In the genomic region with DNA sequence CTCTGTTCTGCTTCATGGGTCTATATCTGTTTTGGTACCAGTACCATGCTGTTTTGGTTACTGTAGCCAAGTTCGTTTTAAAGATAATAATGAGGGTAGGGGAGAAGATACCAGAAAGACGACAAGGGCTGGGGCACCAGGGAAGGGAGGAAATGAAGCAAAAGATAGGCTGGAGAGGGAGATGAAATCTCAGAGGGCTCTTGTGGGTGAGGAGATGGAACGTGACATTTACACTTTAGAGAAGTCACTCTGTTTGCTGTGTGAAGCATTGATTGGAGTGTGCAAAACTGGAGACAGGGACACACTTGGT, we compare ENCODE assay signal across 13 cellular contexts. TPM values are rescaled to one million over a fixed set of nuclear protein-coding genes. Genes with fewer than 3 reads are reported as not detected.
"Had no signal": no experiment of that assay in that cellular context is flagged by ENCODE, and none has a peak within 500 bp of the region (broad histone marks: within the 10 kb centered on the region; RNA-seq: fewer than 3 reads in every experiment).

No MANE protein-coding gene starts in this region.

- H3K4me1 ChIP-seq: breast epithelium had no signal

- H3K36me3 ChIP-seq: breast epithelium, esophagus muscularis mucosa had no signal

- H3K9me3 ChIP-seq: breast epithelium, esophagus muscularis mucosa had no signal

- DNase-seq: activated CD4-positive, CD25-positive, alpha-beta regulatory T cell; stimulated activated CD4-positive, alpha-beta T cell treated with anti-CD3 and anti-CD28 coated beads, Interleukin-2, amount 100 ng/mL, for 24 hours; stimulated activated naive CD4-positive, alpha-beta T cell treated with Interleukin-2 at 50 U/mL for 16 hours; T-cell had no signal

- ATAC-seq: activated naive CD4-positive, alpha-beta T cell treated with anti-CD3 and anti-CD28 coated beads, Interleukin-2, amount 50 U/mL, for 72 hours; left lobe of liver; natural killer cell treated with Interleukin-12 subunit alpha and Interleukin-12 subunit beta and Interleukin-15 and Interleukin-18, amount 100 ng/mL, for 72 hours; sciatic nerve; T-cell had no signal

- FAIRE-seq: islet of Langerhans had no signal

- H3K27me3 ChIP-seq: breast epithelium, esophagus muscularis mucosa had no signal

- H3K27ac ChIP-seq: breast epithelium, esophagus muscularis mucosa had no signal

- H3K4me3 ChIP-seq: breast epithelium, esophagus muscularis mucosa had no signal

RNA-seq across cellular contexts. Expression of gene OR4D9, which starts 33.5 kb away (rescaled TPM):
- total RNA-seq: activated naive CD4-positive, alpha-beta T cell treated with anti-CD3 and anti-CD28 coated beads, Interleukin-2, amount 50 U/mL, for 72 hours; breast epithelium; esophagus muscularis mucosa; left lobe of liver; natural killer cell treated with Interleukin-12 subunit alpha and Interleukin-12 subunit beta and Interleukin-15 and Interleukin-18, amount 100 ng/mL, for 72 hours; omental fat pad; pulmonary artery endothelial cell; sciatic nerve; T-cell had no signal

RNA-seq across cellular contexts. Expression of gene OR4D11, which starts 41.4 kb away (rescaled TPM):
- total RNA-seq: activated naive CD4-positive, alpha-beta T cell treated with anti-CD3 and anti-CD28 coated beads, Interleukin-2, amount 50 U/mL, for 72 hours; breast epithelium; esophagus muscularis mucosa; left lobe of liver; natural killer cell treated with Interleukin-12 subunit alpha and Interleukin-12 subunit beta and Interleukin-15 and Interleukin-18, amount 100 ng/mL, for 72 hours; omental fat pad; pulmonary artery endothelial cell; sciatic nerve; T-cell had no signal
